ENCODE assay signal across 18 cellular contexts in the genomic region with DNA sequence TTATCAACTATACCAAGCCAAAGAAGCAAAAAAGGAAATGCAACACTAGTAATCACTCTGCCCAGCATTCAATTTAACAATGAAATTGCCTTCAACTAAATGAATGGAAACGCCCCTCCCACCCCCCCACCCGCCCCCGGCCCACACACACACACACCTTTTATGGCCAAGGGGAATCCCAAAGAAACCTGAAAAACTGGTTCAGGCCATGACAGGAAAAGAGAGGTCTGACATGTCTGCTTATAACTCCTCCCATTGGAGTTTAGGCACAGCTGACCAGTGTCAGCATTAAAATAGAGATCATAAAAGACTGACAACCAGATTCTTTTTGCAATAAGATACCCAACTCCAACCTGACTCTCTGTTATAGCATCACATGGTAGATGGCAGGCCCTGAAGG. TPM values are rescaled to one million over a fixed set of nuclear protein-coding genes. Genes with fewer than 3 reads are reported as not detected.
DNase-seq lines count a peak whose midpoint lies in the region; FAIRE-seq and TF ChIP-seq lines count a peak whose summit lies in the region.
"Had no signal": no experiment of that assay in that cellular context is flagged by ENCODE, and none has a peak within 500 bp of the region (broad histone marks: within the 10 kb centered on the region; RNA-seq: fewer than 3 reads in every experiment).

No MANE protein-coding gene starts in this region.

- WGBS in mesendoderm (ENCODE audit: extremely low coverage, insufficient coverage, low lambda C conversion rate): no CpG with 5 or more reads among the region's 3 CpGs

- no peaks in the 10 kb centered on the region for H3K79me2 ChIP-seq in mesendoderm (ENCODE audit: control insufficient read depth, insufficient read depth, low read length)

- H3K4me3 ChIP-seq in bronchial epithelial cell (ENCODE audit: low read depth, low read length) (no peak overlapping the region), mesendoderm (ENCODE audit: low read length) (no peak overlapping the region)
- H3K4me3 ChIP-seq: cardiac muscle cell, SJCRH30, tibial artery had no signal

- peaks cover 1% of the 10 kb centered on the region for H3K4me1 ChIP-seq in mesendoderm (ENCODE audit: control insufficient read depth, low read depth, low read length)
- H3K4me1 ChIP-seq: SJCRH30, tibial artery had no signal

- H3K23ac ChIP-seq in mesendoderm (ENCODE audit: low read length): no peak overlapping the region

- H4K5ac ChIP-seq in mesendoderm (ENCODE audit: low read length): no peak overlapping the region

- no peak overlapping the region for H2BK15ac ChIP-seq in mesendoderm (replicated peaks; ENCODE audit: low read depth)

- no peak overlapping the region for H4K8ac ChIP-seq in mesendoderm (ENCODE audit: low read depth, low read length)

- no peak for FAIRE-seq in bronchial epithelial cell (lab: Jason Lieb, UNC)
- FAIRE-seq: GM18507 had no signal

- no peak overlapping the region for H2BK5ac ChIP-seq in mesendoderm (ENCODE audit: low read length)

- H3K56ac ChIP-seq in mesendoderm (ENCODE audit: low read length): no peak overlapping the region

- in situ Hi-C loops in GM13977 (cut with MboI; ENCODE audit: low pct_unique_long_range_greater_than_20kb, low sequenced_read_pairs, unreplicated experiment): no loop called here

- no peak overlapping the region for H3K9ac ChIP-seq in mesendoderm (ENCODE audit: low read length)

- H3K18ac ChIP-seq in mesendoderm (ENCODE audit: low read length): no peak overlapping the region

- no peak for TF ChIP-seq CTCF in bronchial epithelial cell (IDR thresholded peaks at IDR 0.05; ENCODE audit: insufficient read depth, low read length, severe bottlenecking)
- TF ChIP-seq CTCF in GM13977 (IDR thresholded peaks at IDR 0.05; ENCODE audit: extremely low read depth, insufficient read depth, missing control alignments): no peak

- no peak overlapping the region for H2AK5ac ChIP-seq in mesendoderm (ENCODE audit: low read length)

- H3K4ac ChIP-seq in mesendoderm (ENCODE audit: low read depth, low read length): no peak overlapping the region

- H3K79me1 ChIP-seq in mesendoderm (ENCODE audit: low read length): no peaks in the 10 kb centered on the region

- peak; percentile 49 for DNase-seq in DMS153 treated with DMSO at 0.1 percent for 48 hours (lab: John Stamatoyannopoulos, UW; ENCODE audit: unreplicated experiment)
- peak; percentile 54 for DNase-seq in NCI-H1048 (lab: John Stamatoyannopoulos, UW)
- DNase-seq in bronchial epithelial cell (ENCODE audit: low read depth): peak; percentile 82
- DNase-seq in mesendoderm: peak; percentile 93
- no peak for DNase-seq in activated effector memory CD4-positive, alpha-beta T cell treated with Interleukin-2 at 50 U/mL for 16 hours
- DNase-seq in GM13977 (ENCODE audit: low spot score): no peak
- no peak for DNase-seq in NCI-H2171 treated with DMSO at 0.1 percent for 48 hours (lab: John Stamatoyannopoulos, UW)
- no peak for DNase-seq in DMS 273 (lab: John Stamatoyannopoulos, UW; ENCODE audit: unreplicated experiment)
- DNase-seq: activated CD4-positive, alpha-beta T cell treated with anti-CD3 and anti-CD28 coated beads for 4 hours; activated naive CD8-positive, alpha-beta T cell treated with anti-CD3 and anti-CD28 coated beads for 36 hours; activated T-cell treated with anti-CD3 and anti-CD28 coated beads, Interleukin-2, amount 50 U/mL, for 1 hour; effector memory CD8-positive, alpha-beta T cell; mesenchymal stem cell; NCI-H1694 treated with DMSO at 0.1 percent for 48 hours; SJCRH30; tibial artery had no signal

- H3K36me3 ChIP-seq in bronchial epithelial cell (ENCODE audit: control insufficient read depth, insufficient read depth, low read length) (no peaks in the 10 kb centered on the region), mesendoderm (ENCODE audit: control insufficient read depth, insufficient read depth, low read length) (no peaks in the 10 kb centered on the region)
- H3K36me3 ChIP-seq: cardiac muscle cell, SJCRH30, tibial artery had no signal

- H3K27ac ChIP-seq in mesendoderm (ENCODE audit: low read depth, low read length): no peak overlapping the region
- H3K27ac ChIP-seq: cardiac muscle cell, SJCRH30, tibial artery had no signal

- no peak overlapping the region for H2BK120ac ChIP-seq in mesendoderm (ENCODE audit: low read depth, low read length)

- H3K27me3 ChIP-seq in bronchial epithelial cell (ENCODE audit: control insufficient read depth, insufficient read depth, low read length) (no peaks in the 10 kb centered on the region), mesendoderm (ENCODE audit: insufficient read depth, low read length, poor library complexity) (no peaks in the 10 kb centered on the region)
- H3K27me3 ChIP-seq: cardiac muscle cell, SJCRH30, tibial artery had no signal

- H3K4me2 ChIP-seq in mesendoderm (ENCODE audit: low read length): no peak overlapping the region

RNA-seq across cellular contexts. Expression of a gene that starts 42.6 kb away (rescaled TPM):
- 5.4 and 12.4 TPM in 2 replicates for total RNA-seq in bronchial epithelial cell
- 9.5 TPM for polyA plus RNA-seq in mesendoderm (2013, experiment 1 of 2)
- 9.0 TPM for polyA plus RNA-seq in mesendoderm (2013, experiment 2 of 2)

Comparison
In these comparisons a context has a peak if more than half of its experiments do, and no peak if none do; other contexts are left out.
1. DNase-seq: peak in DMS153 treated with DMSO at 0.1 percent for 48 hours (single experiment), NCI-H1048 (single experiment), bronchial epithelial cell (single experiment) and mesendoderm (single experiment); none in activated effector memory CD4-positive, alpha-beta T cell treated with Interleukin-2 at 50 U/mL for 16 hours (single experiment), GM13977 (single experiment), NCI-H2171 treated with DMSO at 0.1 percent for 48 hours (single experiment) and DMS 273 (single experiment).